Comparison of ENCODE assay signal across 10 cellular contexts in genomic region chr13:48160879-48161278, GRCh38.
DNase-seq lines count a peak whose midpoint lies in the region; ATAC-seq and TF ChIP-seq lines count a peak whose summit lies in the region.
"Had no signal": no experiment of that assay in that cellular context is flagged by ENCODE, and none has a peak within 500 bp of the region (broad histone marks: within the 10 kb centered on the region; RNA-seq: fewer than 3 reads in every experiment).

No MANE protein-coding gene starts in this region.

- no peak overlapping the region for H3K23ac ChIP-seq in mesenchymal stem cell (ENCODE audit: low read length in 2 of 2)

- TF ChIP-seq CTCF in A673 (conservative IDR thresholded peaks at IDR 0.05; ENCODE audit: low read depth, low read length) (no peak), coronary artery (IDR thresholded peaks at IDR 0.05) (no peak), mesothelial cell of epicardium (IDR thresholded peaks at IDR 0.05; ENCODE audit: unreplicated experiment) (no peak)

- H2BK120ac ChIP-seq in mesenchymal stem cell (ENCODE audit: low read depth, low read length) = no peak overlapping the region

- H3K14ac ChIP-seq in mesenchymal stem cell (ENCODE audit: low read length in 2 of 2) = no peak overlapping the region

- H3K27me3 Mint-ChIP-seq in T-helper 2 cell treated with Interferon-gamma antibody and Interleukin-4, amounts not matched to agents 5 μg/mL and 100 μg/mL, for 36 hours (ENCODE audit: low read depth) = peaks cover 6% of the 10 kb centered on the region
- no peaks in the 10 kb centered on the region for H3K27me3 Mint-ChIP-seq in mesothelial cell of epicardium (ENCODE audit: low read depth)

- no peak overlapping the region for H2AFZ ChIP-seq in mesenchymal stem cell (ENCODE audit: low read depth, low read length)

- H3K4me2 ChIP-seq in mesenchymal stem cell (ENCODE audit: low read length, poor library complexity, severe bottlenecking) = no peak overlapping the region

- H3K27ac ChIP-seq in A673 (ENCODE audit: low read depth, low read length, poor library complexity, severe bottlenecking) (no peak overlapping the region), coronary artery (peak overlapping the region; percentile 52 to 89), mesenchymal stem cell (ENCODE audit: low read length, poor library complexity, severe bottlenecking) (peak overlapping the region; percentile 49)

- no peak for ATAC-seq in GM19455 (IDR thresholded peaks at IDR 0.05; ENCODE audit: unreplicated experiment)

- H3K36me3 Mint-ChIP-seq in T-helper 2 cell treated with Interferon-gamma antibody and Interleukin-4, amounts not matched to agents 5 μg/mL and 100 μg/mL, for 36 hours (ENCODE audit: low read depth) = no peaks in the 10 kb centered on the region
- no peaks in the 10 kb centered on the region for H3K36me3 Mint-ChIP-seq in mesothelial cell of epicardium

- no peak overlapping the region for H3K4me3 ChIP-seq in A673 (ENCODE audit: low read depth, low read length, poor library complexity, severe bottlenecking)
- no peak overlapping the region for H3K4me3 ChIP-seq in coronary artery
- peak overlapping the region in 1 of 2 experiments; percentile 54 for H3K4me3 ChIP-seq in mesenchymal stem cell (ENCODE audit: insufficient read depth in 1 of 2, low read depth in 1 of 2, low read length in 2 of 2)

- H2AK5ac ChIP-seq in mesenchymal stem cell (ENCODE audit: low read length, severe bottlenecking) = peak overlapping the region; percentile 75

- WGBS in mesenchymal stem cell = 71% methylated on average over 3 of the region's 3 CpGs

- no TSS peak for BruUV-seq in A673 (replicated peaks; lab: Mats Ljungman, UMichigan)

- H2BK12ac ChIP-seq in mesenchymal stem cell (ENCODE audit: low read length in 2 of 2) = no peak overlapping the region

- no peak overlapping the region for H3K27ac Mint-ChIP-seq in T-helper 2 cell treated with Interferon-gamma antibody and Interleukin-4, amounts not matched to agents 5 μg/mL and 100 μg/mL, for 36 hours
- H3K27ac Mint-ChIP-seq in mesothelial cell of epicardium = no peak overlapping the region

- H3K4me1 Mint-ChIP-seq in T-helper 2 cell treated with Interferon-gamma antibody and Interleukin-4, amounts not matched to agents 5 μg/mL and 100 μg/mL, for 36 hours (ENCODE audit: low read depth) = peaks cover 15% of the 10 kb centered on the region
- H3K4me1 Mint-ChIP-seq in mesothelial cell of epicardium = no peaks in the 10 kb centered on the region

- H3K27me3 ChIP-seq in A673 (replicated peaks; ENCODE audit: insufficient read depth, low read depth, low read length, poor library complexity) (no peaks in the 10 kb centered on the region), mesenchymal stem cell (ENCODE audit: control insufficient read depth in 1 of 2, insufficient read depth in 1 of 2, low read length in 2 of 2) (no peaks in the 10 kb centered on the region)

- H3K36me3 ChIP-seq in A673 (ENCODE audit: insufficient read depth, low read length, poor library complexity, severe bottlenecking) (no peaks in the 10 kb centered on the region), mesenchymal stem cell (ENCODE audit: control insufficient read depth in 1 of 2, insufficient read depth in 2 of 2, low read depth in 1 of 2, low read length in 2 of 2) (no peaks in the 10 kb centered on the region)

- DNase-seq in A673 (ENCODE audit: low spot score) = peak; percentile 39
- DNase-seq in LHCN-M2 (ENCODE audit: low read depth) = peak; percentile 86
- no peak for DNase-seq in coronary artery (ENCODE audit: low spot score)
- peak; percentile 23 for DNase-seq in mesenchymal stem cell
- DNase-seq in T-helper 2 cell treated with Interferon-gamma antibody and Interleukin-4, amounts not matched to agents 5 μg/mL and 100 μg/mL, for 36 hours (ENCODE audit: low spot score) = no peak
- DNase-seq in GDM1 (lab: John Stamatoyannopoulos, UW) = no peak
- DNase-seq in mesothelial cell of epicardium (ENCODE audit: low spot score in 2 of 2, unreplicated experiment in 2 of 2) = no peak
- DNase-seq: activated CD4-positive, alpha-beta T cell treated with anti-CD3 and anti-CD28 coated beads, Interleukin-2, amount 50 U/mL, for 4 hours; NCI-H1436 treated with DMSO at 0.1 percent for 48 hours had no signal

- H4K8ac ChIP-seq in mesenchymal stem cell (ENCODE audit: low read length) = no peak overlapping the region

- H3K9ac ChIP-seq in mesenchymal stem cell (ENCODE audit: low read length) = peak overlapping the region; percentile 76

- H3K9me3 Mint-ChIP-seq in T-helper 2 cell treated with Interferon-gamma antibody and Interleukin-4, amounts not matched to agents 5 μg/mL and 100 μg/mL, for 36 hours = no peaks in the 10 kb centered on the region
- H3K9me3 Mint-ChIP-seq in mesothelial cell of epicardium = no peaks in the 10 kb centered on the region

- H4K91ac ChIP-seq in mesenchymal stem cell (ENCODE audit: low read length) = no peak overlapping the region

- POLR2A ChIA-PET in A673 (lab: Charles Lee; ENCODE audit: low non-redundant PET) = no interaction called here

- no peaks in the 10 kb centered on the region for H3K79me1 ChIP-seq in mesenchymal stem cell (replicated peaks; ENCODE audit: low read length, poor library complexity, severe bottlenecking)

- H3K4me1 ChIP-seq in A673 (ENCODE audit: insufficient read depth, low read length, poor library complexity, severe bottlenecking) (peaks cover 40% of the 10 kb centered on the region), mesenchymal stem cell (ENCODE audit: control insufficient read depth, insufficient read depth, low read depth, low read length) (peaks cover 17% of the 10 kb centered on the region)

- no peak overlapping the region for H3K4ac ChIP-seq in mesenchymal stem cell (ENCODE audit: low read depth in 1 of 2, low read length in 2 of 2)

- intact Hi-C loops in A673 (cut with micrococcal nuclease; ENCODE audit: unreplicated experiment) = no loop called here

- H2BK15ac ChIP-seq in mesenchymal stem cell (ENCODE audit: low read depth, poor library complexity, severe bottlenecking) = no peak overlapping the region

- CTCF ChIA-PET in A673 (lab: Charles Lee) = no interaction called here

- H3K18ac ChIP-seq in mesenchymal stem cell (ENCODE audit: low read depth in 1 of 2, low read length in 2 of 2) = no peak overlapping the region

- H3K9me3 ChIP-seq in A673 (ENCODE audit: low read depth, low read length, poor library complexity, severe bottlenecking) (no peaks in the 10 kb centered on the region), mesenchymal stem cell (ENCODE audit: control insufficient read depth, low read length) (no peaks in the 10 kb centered on the region)

- no peak overlapping the region for H3K4me3 Mint-ChIP-seq in T-helper 2 cell treated with Interferon-gamma antibody and Interleukin-4, amounts not matched to agents 5 μg/mL and 100 μg/mL, for 36 hours
- no peak overlapping the region for H3K4me3 Mint-ChIP-seq in mesothelial cell of epicardium

- no peak overlapping the region for H2BK5ac ChIP-seq in mesenchymal stem cell (ENCODE audit: low read depth, low read length, poor library complexity, severe bottlenecking)

Comparison
In these comparisons a context has a peak if more than half of its experiments do, and no peak if none do; other contexts are left out.
1. DNase-seq: peak in A673 (single experiment), LHCN-M2 (single experiment) and mesenchymal stem cell (single experiment); none in coronary artery (single experiment), T-helper 2 cell treated with Interferon-gamma antibody and Interleukin-4, amounts not matched to agents 5 μg/mL and 100 μg/mL, for 36 hours (single experiment), GDM1 (single experiment) and mesothelial cell of epicardium (0 of 2).